ENCODE assay signal across 18 cellular contexts in genomic region chr10:35911954-35912353, GRCh38.
DNase-seq lines count a peak whose midpoint lies in the region; ATAC-seq, FAIRE-seq and TF ChIP-seq lines count a peak whose summit lies in the region.
"Had no signal": no experiment of that assay in that cellular context is flagged by ENCODE, and none has a peak within 500 bp of the region (broad histone marks: within the 10 kb centered on the region; RNA-seq: fewer than 3 reads in every experiment).

No MANE protein-coding gene starts in this region.

- no peaks in the 10 kb centered on the region for H3K36me3 Mint-ChIP-seq in MCF 10A (ENCODE audit: insufficient read depth, unreplicated experiment)
- H3K36me3 Mint-ChIP-seq: CD8-positive, alpha-beta memory T cell had no signal

- H3K4me3 Mint-ChIP-seq in MCF 10A (ENCODE audit: unreplicated experiment): no peak overlapping the region
- H3K4me3 Mint-ChIP-seq: CD8-positive, alpha-beta memory T cell had no signal

- FAIRE-seq in keratinocyte (lab: Jason Lieb, UNC): no peak
- FAIRE-seq: GM12892, H54 had no signal

- H3K9me1 ChIP-seq in keratinocyte (ENCODE audit: control insufficient read depth, extremely low read depth, insufficient read depth, low read length): no peaks in the 10 kb centered on the region

- TF ChIP-seq CTCF in mammary epithelial cell (conservative IDR thresholded peaks at IDR 0.05 in 1 of 2, IDR thresholded peaks at IDR 0.05 in 1 of 2; ENCODE audit: extremely low read depth in 1 of 2, insufficient read depth in 1 of 2, low read depth in 1 of 2, low read length in 2 of 2) (no peak), MCF 10A (IDR thresholded peaks at IDR 0.05; ENCODE audit: unreplicated experiment) (no peak), keratinocyte (optimal IDR thresholded peaks at IDR 0.05 in 1 of 3, IDR thresholded peaks at IDR 0.05 in 1 of 3, conservative IDR thresholded peaks at IDR 0.05 in 1 of 3; ENCODE audit: extremely low read depth in 1 of 3, insufficient read depth in 2 of 3, low read length in 3 of 3) (no peak)

- H3K27ac ChIP-seq in mammary epithelial cell (ENCODE audit: insufficient read depth, low read depth, low read length) (peak overlapping the region; percentile 85), keratinocyte (ENCODE audit: control insufficient read depth, insufficient read depth, low read length) (peak overlapping the region; percentile 83)
- H3K27ac ChIP-seq: 22Rv1, BLaER1 had no signal

- peaks cover 35% of the 10 kb centered on the region for H3K4me1 Mint-ChIP-seq in MCF 10A (ENCODE audit: insufficient read depth, unreplicated experiment)
- H3K4me1 Mint-ChIP-seq: CD8-positive, alpha-beta memory T cell had no signal

- H3K9ac ChIP-seq in mammary epithelial cell (ENCODE audit: insufficient read depth, low read length) (no peak overlapping the region), adipocyte (ENCODE audit: low read length) (no peak overlapping the region), keratinocyte (ENCODE audit: control insufficient read depth, extremely low read depth, insufficient read depth, low read length) (no peak overlapping the region)
- H3K9ac ChIP-seq: BLaER1 had no signal

- POLR2A ChIA-PET in MCF 10A (lab: Yijun Ruan, JAX): interaction anchor here (0.7 to 2.0 kb wide), 2 partner anchors 344 to 1451 kb away, joined by 3 to 4 read pairs; no protein-coding TSS in a partner anchor

- DNase-seq in mammary epithelial cell (no peak), MCF 10A (ENCODE audit: unreplicated experiment) (no peak), adipocyte (ENCODE audit: low read depth) (no peak), keratinocyte (ENCODE audit: low read depth, low spot score) (no peak), Right ventricle myocardium inferior (ENCODE audit: missing footprints) (no peak)
- DNase-seq in activated effector memory CD4-positive, alpha-beta T cell treated with anti-CD3 and anti-CD28 coated beads, Interleukin-2, amount 50 U/mL, for 16 hours: no peak
- DNase-seq: AML-193; Caco-2; CD8-positive, alpha-beta memory T cell; DND-41; GDM1 had no signal

- no peak overlapping the region for H3K4me3 ChIP-seq in mammary epithelial cell (replicated peaks in 1 of 3; ENCODE audit: insufficient read depth in 1 of 3, low read depth in 2 of 3, low read length in 3 of 3)
- H3K4me3 ChIP-seq in adipocyte (ENCODE audit: low read length): peak overlapping the region; percentile 53
- H3K4me3 ChIP-seq in keratinocyte (ENCODE audit: control insufficient read depth in 2 of 3, extremely low read depth in 1 of 3, insufficient read depth in 2 of 3, low read depth in 1 of 3, low read length in 3 of 3): no peak overlapping the region
- H3K4me3 ChIP-seq: BLaER1 had no signal

- H3K27me3 ChIP-seq in mammary epithelial cell (ENCODE audit: insufficient read depth, low read length) (no peaks in the 10 kb centered on the region), adipocyte (replicated peaks; ENCODE audit: control insufficient read depth, insufficient read depth, low read length) (no peaks in the 10 kb centered on the region), keratinocyte (ENCODE audit: control insufficient read depth, extremely low read depth, insufficient read depth, low read length) (no peaks in the 10 kb centered on the region)
- H3K27me3 ChIP-seq: BLaER1 had no signal

- H4K20me1 ChIP-seq in mammary epithelial cell (ENCODE audit: insufficient read depth, low read length) (no peaks in the 10 kb centered on the region), keratinocyte (ENCODE audit: control insufficient read depth, extremely low read depth, insufficient read depth, low read length) (no peaks in the 10 kb centered on the region)
- H4K20me1 ChIP-seq: BLaER1 had no signal

- WGBS in mammary epithelial cell (ENCODE audit: low coverage, missing lambda C conversion rate): 93% methylated on average over 2 of the region's 2 CpGs

- dilution Hi-C loops in mammary epithelial cell (cut with HindIII; ENCODE audit: low sequenced_read_pairs) (no loop called here), keratinocyte (cut with MboI; ENCODE audit: extremely low pct_ligation_motif_present, low sequenced_read_pairs) (no loop called here)

- H3K27me3 Mint-ChIP-seq in MCF 10A (ENCODE audit: insufficient read depth, unreplicated experiment): no peaks in the 10 kb centered on the region

- CTCF ChIA-PET in mammary epithelial cell (lab: Charles Lee; ENCODE audit: low non-redundant PET) (no interaction called here), MCF 10A (lab: Yijun Ruan, JAX) (no interaction called here)

- no peaks in the 10 kb centered on the region for H3K9me3 Mint-ChIP-seq in MCF 10A (ENCODE audit: unreplicated experiment)

- H3K9me3 ChIP-seq in mammary epithelial cell (replicated peaks; ENCODE audit: insufficient read depth, low read length) (no peaks in the 10 kb centered on the region), adipocyte (ENCODE audit: control insufficient read depth, low read length) (no peaks in the 10 kb centered on the region), keratinocyte (ENCODE audit: control insufficient read depth, low read depth, low read length) (no peaks in the 10 kb centered on the region)
- H3K9me3 ChIP-seq: BLaER1, Caco-2 had no signal

- no peaks in the 10 kb centered on the region for H3K79me2 ChIP-seq in mammary epithelial cell (ENCODE audit: insufficient read depth, low read length)
- no peaks in the 10 kb centered on the region for H3K79me2 ChIP-seq in keratinocyte (ENCODE audit: control insufficient read depth, insufficient read depth, low read length)

- H3K36me3 ChIP-seq in mammary epithelial cell (ENCODE audit: insufficient read depth, low read length) (no peaks in the 10 kb centered on the region), adipocyte (ENCODE audit: control insufficient read depth, insufficient read depth, low read length, severe bottlenecking) (no peaks in the 10 kb centered on the region), keratinocyte (ENCODE audit: control insufficient read depth in 2 of 2, extremely low read depth in 1 of 2, insufficient read depth in 2 of 2, low read length in 2 of 2) (no peaks in the 10 kb centered on the region)
- H3K36me3 ChIP-seq: BLaER1 had no signal

- intact Hi-C loops in mammary epithelial cell (cut with micrococcal nuclease): loop anchor here (2.0 to 10.0 kb wide), 3 partner anchors 15 to 863 kb away; no protein-coding TSS in a partner anchor
- intact Hi-C loops in MCF 10A (cut with micrococcal nuclease): loop anchor here (2.0 kb wide), 1 partner anchor 271 kb away; no protein-coding TSS in a partner anchor
- intact Hi-C loops in Right ventricle myocardium inferior (cut with DNase I): no loop called here

- H2AFZ ChIP-seq in mammary epithelial cell (ENCODE audit: low read depth, low read length) (no peak overlapping the region), keratinocyte (ENCODE audit: control insufficient read depth, low read length) (no peak overlapping the region)

- in situ Hi-C loops in mammary epithelial cell (cut with MboI; ENCODE audit: low sequenced_read_pairs in 2 of 2): loop anchor here in 1 of 2 donors (25.0 kb wide), 1 partner anchor 275 kb away; the partner anchor contains the start of gene FZD8

- peaks cover 42% of the 10 kb centered on the region for H3K4me1 ChIP-seq in mammary epithelial cell (ENCODE audit: insufficient read depth, low read length)
- peaks cover 27% of the 10 kb centered on the region for H3K4me1 ChIP-seq in adipocyte (ENCODE audit: control insufficient read depth, insufficient read depth, low read length)
- H3K4me1 ChIP-seq in keratinocyte (ENCODE audit: control insufficient read depth, extremely low read depth, insufficient read depth, low read length): peaks cover 45% of the 10 kb centered on the region
- H3K4me1 ChIP-seq: BLaER1, Caco-2 had no signal

- BruUV-seq in mammary epithelial cell (replicated peaks; lab: Mats Ljungman, UMichigan): no TSS peak
- BruUV-seq in MCF 10A (replicated peaks; lab: Mats Ljungman, UMichigan): no TSS peak

- ATAC-seq in GM18511 (IDR thresholded peaks at IDR 0.05; ENCODE audit: unreplicated experiment) (no peak), GM21619 (IDR thresholded peaks at IDR 0.05; ENCODE audit: unreplicated experiment) (no peak), Right ventricle myocardium inferior (no peak)
- ATAC-seq: HCT116 had no signal

- no peak overlapping the region for H3K4me2 ChIP-seq in mammary epithelial cell (ENCODE audit: insufficient read depth, low read depth, low read length)
- no peak overlapping the region for H3K4me2 ChIP-seq in keratinocyte (ENCODE audit: control insufficient read depth, extremely low read depth, insufficient read depth, low read depth, low read length)
- H3K4me2 ChIP-seq: BLaER1 had no signal

- no peak overlapping the region for H3K27ac Mint-ChIP-seq in MCF 10A (ENCODE audit: low read depth, unreplicated experiment)
- H3K27ac Mint-ChIP-seq: CD8-positive, alpha-beta memory T cell had no signal
